ENCODE assay signal across 8 cellular contexts in genomic region chr10:118241229-118242137, GRCh38.
DNase-seq lines count a peak whose midpoint lies in the region; ATAC-seq and TF ChIP-seq lines count a peak whose summit lies in the region.

No MANE protein-coding gene starts in this region.

- H3K4me3 ChIP-seq in NB4 (ENCODE audit: low read depth, low read length) (no peak overlapping the region), psoas muscle (no peak overlapping the region)

- DNase-seq in NB4 (ENCODE audit: low read depth): peak; percentile 77
- DNase-seq in SKM-1 treated with dmso at 0.1 percent for 144 hours (lab: John Stamatoyannopoulos, UW; ENCODE audit: unreplicated experiment): peak; percentile 40
- DNase-seq in amniotic epithelial cell (ENCODE audit: low read depth): peak; percentile 61
- peak; percentile 77 for DNase-seq in left cardiac atrium
- DNase-seq in psoas muscle: peak; percentile 72 to 83

- H3K27me3 ChIP-seq in psoas muscle (ENCODE audit: insufficient read depth in 3 of 3, low read length in 2 of 3): peaks cover 3 to 63% (median 3%) of the 10 kb centered on the region in 3 donors

- H3K4me1 ChIP-seq in psoas muscle: no peaks in the 10 kb centered on the region

- H3K9me3 ChIP-seq in psoas muscle: no peaks in the 10 kb centered on the region

- H3K9me3 Mint-ChIP-seq in stimulated activated memory B cell treated with anti-CD40 and anti-IgM and Interleukin-4, amounts not matched to agents 10 μg/mL and 1 μg/mL and 100 μg/mL, for 72 hours: no peaks in the 10 kb centered on the region

- 22 to 24% (median 23%) methylated on average over 26 of the region's 26 CpGs for WGBS in psoas muscle, 3 donors

- H3K4me3 Mint-ChIP-seq in stimulated activated memory B cell treated with anti-CD40 and anti-IgM and Interleukin-4, amounts not matched to agents 10 μg/mL and 1 μg/mL and 100 μg/mL, for 72 hours: no peak overlapping the region

- no peak overlapping the region for H3K27ac Mint-ChIP-seq in stimulated activated memory B cell treated with anti-CD40 and anti-IgM and Interleukin-4, amounts not matched to agents 10 μg/mL and 1 μg/mL and 100 μg/mL, for 72 hours

- intact Hi-C loops in left cardiac atrium (cut with DNase I) (loop anchor here (1.0 to 10.0 kb wide), 4 partner anchors 705 to 1027 kb away; no protein-coding TSS in a partner anchor), psoas muscle (cut with DNase I) (loop anchor here (1.0 to 10.0 kb wide), 5 partner anchors 704 to 1027 kb away; no protein-coding TSS in a partner anchor)

- peak; percentile 87 for TF ChIP-seq CTCF in GM12874 (IDR thresholded peaks at IDR 0.05; ENCODE audit: insufficient read depth, low read depth, low read length)
- peak; percentile 93 for TF ChIP-seq CTCF in NB4 (IDR thresholded peaks at IDR 0.05; ENCODE audit: low read depth, low read length)
- peak; percentile 93 for TF ChIP-seq CTCF in psoas muscle (IDR thresholded peaks at IDR 0.05)

- ATAC-seq in left cardiac atrium (peak; percentile 73), psoas muscle (peak; percentile 62 to 86 (median 66)), HG02610 (IDR thresholded peaks at IDR 0.05; ENCODE audit: unreplicated experiment) (no peak)
- no peak for ATAC-seq in stimulated activated memory B cell treated with anti-CD40 and anti-IgM and Interleukin-4, amounts not matched to agents 10 μg/mL and 1 μg/mL and 100 μg/mL, for 72 hours

- no peak overlapping the region for H3K27ac ChIP-seq in psoas muscle

- H3K4me1 Mint-ChIP-seq in stimulated activated memory B cell treated with anti-CD40 and anti-IgM and Interleukin-4, amounts not matched to agents 10 μg/mL and 1 μg/mL and 100 μg/mL, for 72 hours: no peaks in the 10 kb centered on the region

- H3K27me3 Mint-ChIP-seq in stimulated activated memory B cell treated with anti-CD40 and anti-IgM and Interleukin-4, amounts not matched to agents 10 μg/mL and 1 μg/mL and 100 μg/mL, for 72 hours: peaks cover 17% of the 10 kb centered on the region

- no peaks in the 10 kb centered on the region for H3K36me3 ChIP-seq in psoas muscle (ENCODE audit: insufficient read depth in 1 of 2, low read depth in 1 of 2)

- TF ChIP-seq POLR2A in NB4 (IDR thresholded peaks at IDR 0.05; ENCODE audit: extremely low read depth, insufficient read length): no peak

- no peaks in the 10 kb centered on the region for H3K36me3 Mint-ChIP-seq in stimulated activated memory B cell treated with anti-CD40 and anti-IgM and Interleukin-4, amounts not matched to agents 10 μg/mL and 1 μg/mL and 100 μg/mL, for 72 hours

Comparison
In these comparisons a context has a peak if more than half of its experiments do, and no peak if none do; other contexts are left out.
1. ATAC-seq: peak in left cardiac atrium (2 of 2) and psoas muscle (4 of 4); none in HG02610 (single experiment) and stimulated activated memory B cell treated with anti-CD40 and anti-IgM and Interleukin-4, amounts not matched to agents 10 μg/mL and 1 μg/mL and 100 μg/mL, for 72 hours (single experiment).
2. Peak in every context shown above with its lines, with median percentiles within 50 percentile points of each other: CTCF ChIP-seq and DNase-seq.